In the genomic region with DNA sequence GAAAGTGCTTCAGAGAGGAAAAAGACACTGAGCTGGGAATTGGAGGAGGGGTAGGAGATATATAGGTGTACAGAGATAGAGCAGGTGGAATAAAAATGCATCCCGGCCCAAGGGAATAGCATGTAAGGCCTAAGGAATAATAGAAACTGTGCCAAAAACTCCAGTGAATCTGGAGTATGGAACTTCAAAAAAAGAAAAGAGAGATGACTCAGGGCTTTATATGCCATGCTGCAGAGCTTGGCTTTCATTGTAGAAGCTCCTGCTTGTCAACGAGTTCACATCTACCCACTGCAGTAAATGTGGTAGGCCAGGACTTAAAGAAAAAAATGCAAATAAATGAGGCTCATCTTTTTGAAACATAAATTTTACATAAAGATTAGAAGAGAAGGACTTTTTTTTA, we compare ENCODE assay signal across 20 cellular contexts.
DNase-seq lines count a peak whose midpoint lies in the region; ATAC-seq and TF ChIP-seq lines count a peak whose summit lies in the region.
"Had no signal": no experiment of that assay in that cellular context is flagged by ENCODE, and none has a peak within 500 bp of the region (broad histone marks: within the 10 kb centered on the region; RNA-seq: fewer than 3 reads in every experiment).

No MANE protein-coding gene starts in this region.

- no peak for ATAC-seq in GM19324 (IDR thresholded peaks at IDR 0.05; ENCODE audit: low FRiP score, unreplicated experiment)
- ATAC-seq: naive thymus-derived CD8-positive, alpha-beta T cell had no signal

- H3K9me3 ChIP-seq in OCI-LY3 (ENCODE audit: insufficient read depth, low read length), result no peaks in the 10 kb centered on the region; the same call in 1 of the 2 replicates
- H3K9me3 ChIP-seq in vagina, result no peaks in the 10 kb centered on the region
- H3K9me3 ChIP-seq: psoas muscle, tibial nerve had no signal

- DNase-seq in HCEC 1CT, result peak; percentile 28
- peak; percentile 55 for DNase-seq in fibroblast of peridontal ligament (ENCODE audit: extremely low read depth)
- DNase-seq in superior temporal gyrus (ENCODE audit: extremely low spot score), result peak; percentile 18
- no peak for DNase-seq in vagina (ENCODE audit: extremely low spot score in 2 of 2)
- DNase-seq in activated CD4-positive, alpha-beta T cell treated with anti-CD3 and anti-CD28 coated beads, Interleukin-2, amount 50 U/mL, for 4 hours, result no peak
- DNase-seq: activated B cell treated with CpG ODN at 0.5 μM for 24 hours; activated CD4-positive, alpha-beta memory T cell treated with anti-CD3 and anti-CD28 coated beads for 36 hours; AML-193; amniotic stem cell; central memory CD4-positive, alpha-beta T cell; dorsolateral prefrontal cortex; naive thymus-derived CD8-positive, alpha-beta T cell; NCI-H2227 treated with DMSO at 0.1 percent for 48 hours; psoas muscle; stimulated activated CD4-positive, alpha-beta T cell treated with anti-CD3 and anti-CD28 coated beads, Interleukin-2, amount 100 ng/mL, for 24 hours; stimulated activated naive CD4-positive, alpha-beta T cell had no signal

- H4K20me1 ChIP-seq in OCI-LY3 (ENCODE audit: insufficient read depth, low read length), result no peaks in the 10 kb centered on the region

- TF ChIP-seq POLR2A in vagina (IDR thresholded peaks at IDR 0.05), result no peak

- H3K27me3 ChIP-seq in OCI-LY3 (ENCODE audit: low read depth, low read length) (no peaks in the 10 kb centered on the region), vagina (no peaks in the 10 kb centered on the region)
- H3K27me3 ChIP-seq: dorsolateral prefrontal cortex, tibial nerve had no signal

- H3K27ac ChIP-seq in OCI-LY3 (ENCODE audit: low read length) (peak overlapping the region; percentile 86), vagina (no peak overlapping the region)
- H3K27ac ChIP-seq: HL-60, psoas muscle had no signal

- H3K36me3 ChIP-seq in OCI-LY3 (replicated peaks; ENCODE audit: low read depth, low read length), result peaks cover 16% of the 10 kb centered on the region
- H3K36me3 ChIP-seq in vagina, result no peaks in the 10 kb centered on the region
- H3K36me3 ChIP-seq: tibial nerve had no signal

- no peak overlapping the region for H2AFZ ChIP-seq in OCI-LY3 (ENCODE audit: low read depth, low read length)

- H3K4me3 ChIP-seq in OCI-LY3 (ENCODE audit: low read length), result no peak overlapping the region
- H3K4me3 ChIP-seq in vagina, result no peak overlapping the region
- H3K4me3 ChIP-seq: dorsolateral prefrontal cortex, psoas muscle, tibial nerve had no signal

- H3K4me1 ChIP-seq in OCI-LY3 (ENCODE audit: low read length) (peaks cover 75% of the 10 kb centered on the region), vagina (no peaks in the 10 kb centered on the region)
- H3K4me1 ChIP-seq: psoas muscle had no signal

- H3K79me2 ChIP-seq in OCI-LY3 (ENCODE audit: low read length), result no peaks in the 10 kb centered on the region

- intact Hi-C loops in vagina (cut with DNase I), result no loop called here

- TF ChIP-seq CTCF in OCI-LY3 (IDR thresholded peaks at IDR 0.05; ENCODE audit: low read depth, low read length), result no peak
- no peak for TF ChIP-seq CTCF in vagina (IDR thresholded peaks at IDR 0.05)

- H3K9ac ChIP-seq in OCI-LY3 (ENCODE audit: low read length), result peak overlapping the region; percentile 17; the same call in 1 of the 2 replicates

- peak overlapping the region; percentile 68 for H3K4me2 ChIP-seq in OCI-LY3 (ENCODE audit: low read length)

Comparison
In these comparisons a context has a peak if more than half of its experiments do, and no peak if none do; other contexts are left out.
1. DNase-seq: peak in HCEC 1CT (single experiment), fibroblast of peridontal ligament (single experiment) and superior temporal gyrus (single experiment); none in vagina (0 of 2) and activated CD4-positive, alpha-beta T cell treated with anti-CD3 and anti-CD28 coated beads, Interleukin-2, amount 50 U/mL, for 4 hours (0 of 2).